Comparison of ENCODE assay signal across 22 cellular contexts in the genomic region with DNA sequence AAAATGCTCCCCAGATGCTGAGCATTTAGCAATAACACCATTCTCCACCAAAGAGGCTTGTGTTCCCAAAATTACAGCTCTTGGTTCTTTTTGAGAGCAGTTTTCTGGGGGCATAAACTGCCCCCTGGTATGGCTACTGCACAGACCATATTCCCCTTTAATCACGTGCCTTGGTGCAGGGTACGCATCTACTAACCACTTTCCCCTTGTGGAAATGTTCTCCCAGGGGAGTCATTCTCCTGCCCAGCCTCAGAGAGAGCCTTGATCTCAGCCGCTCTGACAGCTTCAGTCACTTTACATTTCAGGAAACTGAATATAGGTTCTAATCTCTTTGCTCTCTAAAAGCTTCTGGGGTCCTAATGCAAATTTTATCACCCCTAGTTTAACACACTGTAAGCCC. TPM values are rescaled to one million over a fixed set of nuclear protein-coding genes. Genes with fewer than 3 reads are reported as not detected.
DNase-seq lines count a peak whose midpoint lies in the region; ATAC-seq, FAIRE-seq and TF ChIP-seq lines count a peak whose summit lies in the region.
"Had no signal": no experiment of that assay in that cellular context is flagged by ENCODE, and none has a peak within 500 bp of the region (broad histone marks: within the 10 kb centered on the region; RNA-seq: fewer than 3 reads in every experiment).

No MANE protein-coding gene starts in this region.

- TF ChIP-seq CTCF in A673 (conservative IDR thresholded peaks at IDR 0.05; ENCODE audit: low read depth, low read length) (no peak), GM12878 (IDR thresholded peaks at IDR 0.05 in 2 of 3, conservative IDR thresholded peaks at IDR 0.05 in 1 of 3; ENCODE audit: control insufficient read depth in 2 of 3, extremely low read depth in 1 of 3, insufficient read depth in 1 of 3, low read depth in 3 of 3, low read length in 3 of 3) (no peak)

- ATAC-seq in GM12878, result peak; percentile 8
- ATAC-seq: A549, GM23338 had no signal

- no peak for FAIRE-seq in GM12878 (lab: Jason Lieb, UNC)
- FAIRE-seq: A549, GM12891 had no signal

- in situ Hi-C loops in GM12878 (cut with MboI), result no loop called here

- H3K9ac ChIP-seq in BLaER1 treated with 17β-estradiol and CSF1 and Interleukin-3, amounts not matched to agents 10 nM and 100 nM, result no peak overlapping the region
- H3K9ac ChIP-seq in GM12878 (ENCODE audit: control insufficient read depth, insufficient read depth, low read length), result no peak overlapping the region

- H3K36me3 Mint-ChIP-seq in activated CD4-positive, alpha-beta T cell treated with anti-CD3 and anti-CD28 coated beads, Interleukin-2, amount 10 ng/mL, durations not matched to agents 7 days and 5 days (ENCODE audit: low read depth), result no peaks in the 10 kb centered on the region
- H3K36me3 Mint-ChIP-seq in activated CD4-positive, alpha-beta T cell treated with anti-CD3 and anti-CD28 coated beads, Interleukin-2, amount 10 ng/mL, durations not matched to agents 24 days and 14 days (ENCODE audit: low read depth), result no peaks in the 10 kb centered on the region
- H3K36me3 Mint-ChIP-seq: CD4-positive, alpha-beta memory T cell had no signal

- no peak overlapping the region for H3K4me3 Mint-ChIP-seq in activated CD4-positive, alpha-beta T cell treated with anti-CD3 and anti-CD28 coated beads, Interleukin-2, amount 10 ng/mL, durations not matched to agents 7 days and 5 days
- H3K4me3 Mint-ChIP-seq in activated CD4-positive, alpha-beta T cell treated with anti-CD3 and anti-CD28 coated beads, Interleukin-2, amount 10 ng/mL, durations not matched to agents 24 days and 14 days, result no peak overlapping the region
- H3K4me3 Mint-ChIP-seq: CD4-positive, alpha-beta memory T cell; GM23338 had no signal

- no peak overlapping the region for H3K4me3 ChIP-seq in A673 (ENCODE audit: low read depth, low read length, poor library complexity, severe bottlenecking)
- H3K4me3 ChIP-seq in BLaER1 treated with 17β-estradiol and CSF1 and Interleukin-3, amounts not matched to agents 10 nM and 100 nM, result no peak overlapping the region
- H3K4me3 ChIP-seq in GM12878, result no peak overlapping the region
- H3K4me3 ChIP-seq: A549, GM23338, HAP-1, Peyer's patch, SJCRH30 had no signal

- H2AFZ ChIP-seq in GM12878 (ENCODE audit: control insufficient read depth, low read depth, low read length), result no peak overlapping the region
- H2AFZ ChIP-seq: GM23338 had no signal

- H3K36me3 ChIP-seq in A673 (ENCODE audit: insufficient read depth, low read length, poor library complexity, severe bottlenecking), result no peaks in the 10 kb centered on the region
- no peaks in the 10 kb centered on the region for H3K36me3 ChIP-seq in BLaER1 treated with 17β-estradiol and CSF1 and Interleukin-3, amounts not matched to agents 10 nM and 100 nM
- no peaks in the 10 kb centered on the region for H3K36me3 ChIP-seq in GM12878 (ENCODE audit: control insufficient read depth in 2 of 2, insufficient read depth in 2 of 2, low read length in 1 of 2)
- H3K36me3 ChIP-seq: HAP-1, Peyer's patch, SJCRH30 had no signal

- peaks cover 39% of the 10 kb centered on the region for H3K4me1 Mint-ChIP-seq in activated CD4-positive, alpha-beta T cell treated with anti-CD3 and anti-CD28 coated beads, Interleukin-2, amount 10 ng/mL, durations not matched to agents 7 days and 5 days
- peaks cover 47% of the 10 kb centered on the region for H3K4me1 Mint-ChIP-seq in activated CD4-positive, alpha-beta T cell treated with anti-CD3 and anti-CD28 coated beads, Interleukin-2, amount 10 ng/mL, durations not matched to agents 24 days and 14 days

- WGBS in GM12878 (ENCODE audit: insufficient coverage, insufficient replicate concordance, low lambda C conversion rate, missing lambda C conversion rate), result 8% methylated on average over 3 of the region's 3 CpGs

- SMC1A ChIA-PET in GM12878 (lab: Charles Lee; ENCODE audit: uncharacterized antibody, unreplicated experiment), result interaction anchor here (0.6 to 7.9 kb wide), 16 partner anchors 8 to 199 kb away, joined by 3 to 50 read pairs (median 6); no protein-coding TSS in a partner anchor

- intact Hi-C loops in A673 (cut with micrococcal nuclease; ENCODE audit: unreplicated experiment), result no loop called here
- intact Hi-C loops in GM12878 (cut with micrococcal nuclease; ENCODE audit: unreplicated experiment), result loop anchor here (2.0 kb wide), 1 partner anchor 108 kb away; no protein-coding TSS in a partner anchor
- intact Hi-C loops in activated CD4-positive, alpha-beta T cell treated with anti-CD3 and anti-CD28 coated beads, Interleukin-2, amount 10 ng/mL, durations not matched to agents 24 days and 14 days (cut with micrococcal nuclease), result no loop called here

- H3K4me1 ChIP-seq in A673 (ENCODE audit: insufficient read depth, low read length, poor library complexity, severe bottlenecking) (peaks cover 8% of the 10 kb centered on the region), GM12878 (ENCODE audit: control insufficient read depth, insufficient read depth, low read length) (peaks cover 34% of the 10 kb centered on the region)
- peaks cover 42 to 50% (median 44%) of the 10 kb centered on the region in 10 experiments for H3K4me1 ChIP-seq in BLaER1 treated with 17β-estradiol and CSF1 and Interleukin-3, amounts not matched to agents 10 nM and 100 nM
- H3K4me1 ChIP-seq: A549, HAP-1, SJCRH30 had no signal

- CTCF ChIA-PET in A673 (lab: Charles Lee), result no interaction called here
- CTCF ChIA-PET in GM12878 (lab: Yijun Ruan, JAX), result interaction anchor here (0.5 to 6.2 kb wide), 12 partner anchors 13 to 572 kb away, joined by 3 to 42 read pairs (median 4); a partner anchor contains a TSS
- CTCF ChIA-PET in activated CD4-positive, alpha-beta T cell treated with anti-CD3 and anti-CD28 coated beads, Interleukin-2, amount 10 ng/mL, durations not matched to agents 7 days and 5 days (lab: Charles Lee), result interaction anchor here (0.7 to 6.5 kb wide), 6 partner anchors 9 to 110 kb away, joined by 3 to 41 read pairs (median 6); no protein-coding TSS in a partner anchor

- TF ChIP-seq POLR2A in GM12878 (IDR thresholded peaks at IDR 0.05; ENCODE audit: low read depth, low read length), result no peak
- TF ChIP-seq POLR2A in erythroblast (IDR thresholded peaks at IDR 0.05; ENCODE audit: low read length), result no peak

- H3K27me3 ChIP-seq in A673 (replicated peaks; ENCODE audit: insufficient read depth, low read depth, low read length, poor library complexity) (no peaks in the 10 kb centered on the region), GM12878 (replicated peaks in 1 of 2; ENCODE audit: control insufficient read depth in 2 of 2, insufficient read depth in 2 of 2, low read length in 1 of 2) (no peaks in the 10 kb centered on the region; a peak in 1 of 4 replicates)
- H3K27me3 ChIP-seq in BLaER1 treated with 17β-estradiol and CSF1 and Interleukin-3, amounts not matched to agents 10 nM and 100 nM, result peaks cover 0 to 65% (median 9%) of the 10 kb centered on the region in 11 experiments; a peak in 13 of 22 replicates
- H3K27me3 ChIP-seq: Peyer's patch, SJCRH30 had no signal

- H3K9me3 ChIP-seq in A673 (ENCODE audit: low read depth, low read length, poor library complexity, severe bottlenecking), result no peaks in the 10 kb centered on the region
- peaks cover 0 to 28% (median 8%) of the 10 kb centered on the region in 11 experiments; a peak in 16 of 22 replicates for H3K9me3 ChIP-seq in BLaER1 treated with 17β-estradiol and CSF1 and Interleukin-3, amounts not matched to agents 10 nM and 100 nM (replicated peaks in 1 of 11)
- H3K9me3 ChIP-seq in GM12878 (replicated peaks; ENCODE audit: control insufficient read depth, insufficient read depth, low read length), result peaks cover 4% of the 10 kb centered on the region; the same call in 2 of the 3 replicates
- H3K9me3 ChIP-seq: A549, HAP-1, Peyer's patch, SJCRH30 had no signal

- no TSS peak for BruUV-seq in A673 (replicated peaks; lab: Mats Ljungman, UMichigan)
- BruUV-seq in GM12878 (replicated peaks; lab: Mats Ljungman, UMichigan), result TSS peak; percentile 63

- TF ChIP-seq RAD21 in GM12878 (IDR thresholded peaks at IDR 0.05; ENCODE audit: insufficient read depth, low read depth, low read length), result no peak

- TF ChIP-seq EP300 in GM12878 (IDR thresholded peaks at IDR 0.05; ENCODE audit: borderline replicate concordance in 1 of 2, control insufficient read depth in 1 of 2, low read depth in 2 of 2, low read length in 2 of 2), result no peak

- peak overlapping the region; percentile 1 to 67 (median 51); a peak in 17 of 22 replicates for H3K4me2 ChIP-seq in BLaER1 treated with 17β-estradiol and CSF1 and Interleukin-3, amounts not matched to agents 10 nM and 100 nM
- peak overlapping the region; percentile 46; the same call in 1 of the 2 replicates for H3K4me2 ChIP-seq in GM12878 (ENCODE audit: control insufficient read depth, insufficient read depth)
- H3K4me2 ChIP-seq: A549, GM23338 had no signal

- H3K27ac ChIP-seq in A673 (ENCODE audit: low read depth, low read length, poor library complexity, severe bottlenecking) (no peak overlapping the region), GM12878 (ENCODE audit: control insufficient read depth, insufficient read depth) (no peak overlapping the region)
- H3K27ac ChIP-seq in BLaER1 treated with 17β-estradiol and CSF1 and Interleukin-3, amounts not matched to agents 10 nM and 100 nM, result no peak overlapping the region
- H3K27ac ChIP-seq: A549, Peyer's patch, SJCRH30 had no signal

- peaks cover 0 to 21% (median 0%) of the 10 kb centered on the region in 11 experiments; a peak in 4 of 22 replicates for H4K20me1 ChIP-seq in BLaER1 treated with 17β-estradiol and CSF1 and Interleukin-3, amounts not matched to agents 10 nM and 100 nM
- H4K20me1 ChIP-seq in GM12878 (ENCODE audit: control insufficient read depth, insufficient read depth), result no peaks in the 10 kb centered on the region

- POLR2A ChIA-PET in A673 (lab: Charles Lee; ENCODE audit: low non-redundant PET), result no interaction called here
- POLR2A ChIA-PET in GM12878 (lab: Charles Lee), result interaction anchor here (1.0 to 2.4 kb wide), 5 partner anchors 13 to 118 kb away, joined by 4 to 7 read pairs (median 5); no protein-coding TSS in a partner anchor
- POLR2A ChIA-PET in activated CD4-positive, alpha-beta T cell treated with anti-CD3 and anti-CD28 coated beads, Interleukin-2, amount 10 ng/mL, durations not matched to agents 7 days and 5 days (lab: Charles Lee), result no interaction called here

- DNase-seq in A673 (ENCODE audit: low spot score) (peak; percentile 53), NCI-H1092 treated with DMSO at 0.1 percent for 48 hours (lab: John Stamatoyannopoulos, UW) (peak; percentile 6), GM12878 (ENCODE audit: low read depth, low spot score) (no peak), erythroblast (lab: John Stamatoyannopoulos, UW) (no peak)
- DNase-seq in stimulated activated CD8-positive, alpha-beta memory T cell treated with anti-CD3 and anti-CD28 coated beads, Interleukin-4, amount 100 ng/mL, for 48 hours, result no peak
- no peak for DNase-seq in activated CD4-positive, alpha-beta T cell treated with anti-CD3 and anti-CD28 coated beads, Interleukin-2, amount 10 ng/mL, durations not matched to agents 7 days and 5 days
- DNase-seq in activated CD4-positive, alpha-beta T cell treated with anti-CD3 and anti-CD28 coated beads, Interleukin-2, amount 10 ng/mL, durations not matched to agents 24 days and 14 days, result no peak
- DNase-seq: CD4-positive, alpha-beta memory T cell; DND-41; KBM-7; NCI-H1417 treated with DMSO at 0.1 percent for 48 hours; NCI-H1930; NCI-H446; NK-92 treated with Interleukin-12 subunit alpha and Interleukin-12 subunit beta, amount 100 ng/mL, for 24 hours; Peyer's patch; SJCRH30; T-helper 1 cell had no signal

- H3K27me3 Mint-ChIP-seq in activated CD4-positive, alpha-beta T cell treated with anti-CD3 and anti-CD28 coated beads, Interleukin-2, amount 10 ng/mL, durations not matched to agents 7 days and 5 days, result peaks cover 32% of the 10 kb centered on the region
- peaks cover 44% of the 10 kb centered on the region for H3K27me3 Mint-ChIP-seq in activated CD4-positive, alpha-beta T cell treated with anti-CD3 and anti-CD28 coated beads, Interleukin-2, amount 10 ng/mL, durations not matched to agents 24 days and 14 days
- H3K27me3 Mint-ChIP-seq: CD4-positive, alpha-beta memory T cell had no signal

- no peaks in the 10 kb centered on the region for H3K79me2 ChIP-seq in GM12878 (ENCODE audit: control insufficient read depth, insufficient read depth, low read length)

- peaks cover 4% of the 10 kb centered on the region for H3K9me3 Mint-ChIP-seq in activated CD4-positive, alpha-beta T cell treated with anti-CD3 and anti-CD28 coated beads, Interleukin-2, amount 10 ng/mL, durations not matched to agents 7 days and 5 days
- no peaks in the 10 kb centered on the region for H3K9me3 Mint-ChIP-seq in activated CD4-positive, alpha-beta T cell treated with anti-CD3 and anti-CD28 coated beads, Interleukin-2, amount 10 ng/mL, durations not matched to agents 24 days and 14 days
- H3K9me3 Mint-ChIP-seq: CD4-positive, alpha-beta memory T cell; GM23338 had no signal

- RAD21 ChIA-PET in GM12878 (lab: Charles Lee; ENCODE audit: unreplicated experiment), result interaction anchor here (1.1 to 5.9 kb wide), 10 partner anchors 12 to 155 kb away, joined by 3 to 49 read pairs (median 14); no protein-coding TSS in a partner anchor

- H3K27ac Mint-ChIP-seq in activated CD4-positive, alpha-beta T cell treated with anti-CD3 and anti-CD28 coated beads, Interleukin-2, amount 10 ng/mL, durations not matched to agents 7 days and 5 days, result no peak overlapping the region
- no peak overlapping the region for H3K27ac Mint-ChIP-seq in activated CD4-positive, alpha-beta T cell treated with anti-CD3 and anti-CD28 coated beads, Interleukin-2, amount 10 ng/mL, durations not matched to agents 24 days and 14 days
- H3K27ac Mint-ChIP-seq: CD4-positive, alpha-beta memory T cell; GM23338 had no signal

RNA-seq across cellular contexts. Expression of a gene that starts 44.7 kb away (rescaled TPM):
- total RNA-seq in A673 (2021) (1.7 and 1.9 TPM in 2 replicates), GM12878 (2014; rRNA removed) (0.11 and 1.1 TPM in 2 replicates), GM12878 (2014; rRNA removed; fragmentation: Illumina TruSeq; extraction: Trizol) (0.09 and 0.18 TPM in 2 replicates), GM12878 (2021) (0.32 and 0.36 TPM in 2 replicates)
- 0.08 and 0.12 TPM in 2 replicates for total RNA-seq in GM12878 (2013; cell fraction: nucleolus; rRNA removed)
- polyA plus RNA-seq in GM12878 (2011; ENCODE audit: low read depth), result 0.34 TPM
- polyA plus RNA-seq in GM12878 (2011; rRNA removed) (0.07 and 0.23 TPM in 2 replicates), GM12878 (2014; fragmentation: Illumina TruSeq; extraction: Trizol) (0.10 and 0.12 TPM in 2 replicates), GM12878 (2014; fragmentation: Nextera tagmentation; extraction: Ambion mirVana) (under 1 TPM; 0.29 to 0.35 TPM), GM12878 (2014; rRNA removed) (0.10 and 0.33 TPM in 2 replicates), GM12878 (2016; fragmentation: Nextera tagmentation; extraction: Ambion mirVana) (under 1 TPM; 0.19 to 0.67 TPM)
- polyA plus RNA-seq in GM12878 (2011; cell fraction: cytosol; rRNA removed), result 0.32 and 0.33 TPM in 2 replicates
- 0.61 and 1.1 TPM in 2 replicates for polyA plus RNA-seq in GM12878 (2011; cell fraction: nucleus; rRNA removed)
- polyA plus RNA-seq in GM12878 (2012), result 0.23 and 0.44 TPM in 2 replicates
- polyA minus RNA-seq in GM12878 (2011; rRNA and poly(A)+ RNA removed), result 0.05 and 0.44 TPM in 2 replicates
- not detected in 2 replicates for polyA minus RNA-seq in GM12878 (2011; cell fraction: cytosol; rRNA and poly(A)+ RNA removed)
- 0.24 and 0.67 TPM in 2 replicates for polyA minus RNA-seq in GM12878 (2011; cell fraction: nucleus; rRNA and poly(A)+ RNA removed)
- 1 to 10 TPM in 1 of 2 experiments, under 1 TPM in 1; 0.96 to 1.2 TPM for total RNA-seq in activated CD4-positive, alpha-beta T cell treated with anti-CD3 and anti-CD28 coated beads, Interleukin-2, amount 10 ng/mL, durations not matched to agents 7 days and 5 days
- 0.77 and 0.83 TPM in 2 replicates for total RNA-seq in activated CD4-positive, alpha-beta T cell treated with anti-CD3 and anti-CD28 coated beads, Interleukin-2, amount 10 ng/mL, durations not matched to agents 24 days and 14 days

Comparison
In these comparisons a context has a peak if more than half of its experiments do, and no peak if none do; other contexts are left out.
1. DNase-seq: peak in A673 (single experiment) and NCI-H1092 treated with DMSO at 0.1 percent for 48 hours (single experiment); none in GM12878 (single experiment), stimulated activated CD8-positive, alpha-beta memory T cell treated with anti-CD3 and anti-CD28 coated beads, Interleukin-4, amount 100 ng/mL, for 48 hours (single experiment), erythroblast (0 of 2), activated CD4-positive, alpha-beta T cell treated with anti-CD3 and anti-CD28 coated beads, Interleukin-2, amount 10 ng/mL, durations not matched to agents 7 days and 5 days (single experiment) and activated CD4-positive, alpha-beta T cell treated with anti-CD3 and anti-CD28 coated beads, Interleukin-2, amount 10 ng/mL, durations not matched to agents 24 days and 14 days (single experiment).